ENCODE assay signal across 1 cellular context in genomic region chr17:60525624-60526514, GRCh38.
A peak's percentile ranks its signal among the peaks of the same experiment; 100 is the strongest.
TF ChIP-seq lines count a peak whose summit lies in the region.

APPBP2 (minus strand) TSS chr17:60526242; CDS start chr17:60525931, 311 bp downstream.

TF ChIP-seq in HepG2, 621 proteins besides CTCF, POLR2A, EP300 and RAD21 (continued from another document and continues in another):
- TF ChIP-seq ZNF432 (CRISPR knock-in tag; IDR thresholded peaks at IDR 0.05; ENCODE audit: borderline replicate concordance) (no peak), ZKSCAN1 (IDR thresholded peaks at IDR 0.05; ENCODE audit: low read length) (0 out of 2 replicates have a peak, but pooled peaks have one; percentile 6), SMYD3 (CRISPR knock-in tag; IDR thresholded peaks at IDR 0.05) (0 out of 2 replicates have a peak, but pooled peaks have one; percentile 37), ZNF577 (CRISPR knock-in tag; IDR thresholded peaks at IDR 0.05; ENCODE audit: borderline replicate concordance, low read depth) (no peak), TBX2 (CRISPR knock-in tag; IDR thresholded peaks at IDR 0.05; ENCODE audit: borderline replicate concordance) (peak; percentile 76), SKI (IDR thresholded peaks at IDR 0.05; ENCODE audit: partially characterized antibody) (peak; percentile 1), MIER3 (CRISPR knock-in tag; IDR thresholded peaks at IDR 0.05; ENCODE audit: borderline replicate concordance) (no peak; the same call in 1 of the 2 replicates), ZNF329 (CRISPR knock-in tag; IDR thresholded peaks at IDR 0.05; ENCODE audit: low read depth) (peak; percentile 61; the same call in 1 of the 2 replicates), ZNF280B (CRISPR knock-in tag; IDR thresholded peaks at IDR 0.05; ENCODE audit: borderline replicate concordance) (peak; percentile 75; the same call in 1 of the 2 replicates), ZNF101 (CRISPR knock-in tag; IDR thresholded peaks at IDR 0.05; ENCODE audit: borderline replicate concordance, low read depth) (no peak), NFIC (IDR thresholded peaks at IDR 0.05; ENCODE audit: low read length) (no peak), ZNF737 (CRISPR knock-in tag; IDR thresholded peaks at IDR 0.05; ENCODE audit: borderline replicate concordance) (no peak), SNAI1 (CRISPR knock-in tag; IDR thresholded peaks at IDR 0.05; ENCODE audit: borderline replicate concordance) (peak; percentile 74; the same call in 1 of the 2 replicates), ZNF207 (IDR thresholded peaks at IDR 0.05; ENCODE audit: borderline replicate concordance) (no peak), ISX (CRISPR knock-in tag; conservative IDR thresholded peaks at IDR 0.05) (no peak), ZNF609 (CRISPR knock-in tag; IDR thresholded peaks at IDR 0.05; ENCODE audit: borderline replicate concordance) (peak; percentile 66; the same call in 1 of the 2 replicates), SRSF9 (IDR thresholded peaks at IDR 0.05; ENCODE audit: borderline replicate concordance, insufficient read depth, low read depth, low read length, poor library complexity, severe bottlenecking) (no peak), PRPF4 (IDR thresholded peaks at IDR 0.05; ENCODE audit: low read depth, low read length, poor library complexity, severe bottlenecking) (no peak), NCOA5 (CRISPR knock-in tag; IDR thresholded peaks at IDR 0.05) (no peak), ZNF746 (CRISPR knock-in tag; IDR thresholded peaks at IDR 0.05) (peak; percentile 85; the same call in 1 of the 2 replicates), ATF7-NPFF (CRISPR knock-in tag; IDR thresholded peaks at IDR 0.05; ENCODE audit: low read depth) (peak; percentile 49; the same call in 1 of the 2 replicates), ZNF451 (CRISPR knock-in tag; IDR thresholded peaks at IDR 0.05) (peak; percentile 92), CEBPB (IDR thresholded peaks at IDR 0.05; ENCODE audit: borderline replicate concordance, low read depth, low read length) (peak; percentile 69), CCAR2 (optimal IDR thresholded peaks at IDR 0.05; ENCODE audit: low read depth, low read length) (peak; percentile 11), ZNF720 (CRISPR knock-in tag; IDR thresholded peaks at IDR 0.05) (no peak), ZNF549 (CRISPR knock-in tag; IDR thresholded peaks at IDR 0.05) (no peak), THAP11 (CRISPR knock-in tag; IDR thresholded peaks at IDR 0.05) (peak; percentile 87), MBD4 (IDR thresholded peaks at IDR 0.05; ENCODE audit: borderline replicate concordance, low read length) (no peak), ZNF562 (CRISPR knock-in tag; IDR thresholded peaks at IDR 0.05; ENCODE audit: borderline replicate concordance) (no peak), NFKB2 (CRISPR knock-in tag; IDR thresholded peaks at IDR 0.05; ENCODE audit: borderline replicate concordance) (peak; percentile 94; the same call in 1 of the 2 replicates), RBFOX2 (IDR thresholded peaks at IDR 0.05; ENCODE audit: low read depth, low read length) (peak; percentile 99), HNF4G (IDR thresholded peaks at IDR 0.05; ENCODE audit: borderline replicate concordance, low read depth, low read length) (0 out of 2 replicates have a peak, but pooled peaks have one; percentile 4), HNF4G (CRISPR knock-in tag; IDR thresholded peaks at IDR 0.05; ENCODE audit: borderline replicate concordance, low read depth) (peak; percentile 15; the same call in 1 of the 2 replicates), PAXIP1 (CRISPR knock-in tag; conservative IDR thresholded peaks at IDR 0.05) (peak; percentile 58), ZNF367 (CRISPR knock-in tag; IDR thresholded peaks at IDR 0.05; ENCODE audit: borderline replicate concordance) (peak; percentile 84), ZBTB14 (CRISPR knock-in tag; IDR thresholded peaks at IDR 0.05) (no peak; the same call in 1 of the 2 replicates), SIX1 (CRISPR knock-in tag; IDR thresholded peaks at IDR 0.05; ENCODE audit: borderline replicate concordance) (no peak; the same call in 1 of the 2 replicates), FOXK1 (CRISPR knock-in tag; IDR thresholded peaks at IDR 0.05; ENCODE audit: borderline replicate concordance, low read depth) (peak; percentile 38; the same call in 1 of the 2 replicates), ZNF773 (CRISPR knock-in tag; IDR thresholded peaks at IDR 0.05; ENCODE audit: borderline replicate concordance) (peak; percentile 51; the same call in 1 of the 2 replicates)
- TF ChIP-seq, protein P1, sequence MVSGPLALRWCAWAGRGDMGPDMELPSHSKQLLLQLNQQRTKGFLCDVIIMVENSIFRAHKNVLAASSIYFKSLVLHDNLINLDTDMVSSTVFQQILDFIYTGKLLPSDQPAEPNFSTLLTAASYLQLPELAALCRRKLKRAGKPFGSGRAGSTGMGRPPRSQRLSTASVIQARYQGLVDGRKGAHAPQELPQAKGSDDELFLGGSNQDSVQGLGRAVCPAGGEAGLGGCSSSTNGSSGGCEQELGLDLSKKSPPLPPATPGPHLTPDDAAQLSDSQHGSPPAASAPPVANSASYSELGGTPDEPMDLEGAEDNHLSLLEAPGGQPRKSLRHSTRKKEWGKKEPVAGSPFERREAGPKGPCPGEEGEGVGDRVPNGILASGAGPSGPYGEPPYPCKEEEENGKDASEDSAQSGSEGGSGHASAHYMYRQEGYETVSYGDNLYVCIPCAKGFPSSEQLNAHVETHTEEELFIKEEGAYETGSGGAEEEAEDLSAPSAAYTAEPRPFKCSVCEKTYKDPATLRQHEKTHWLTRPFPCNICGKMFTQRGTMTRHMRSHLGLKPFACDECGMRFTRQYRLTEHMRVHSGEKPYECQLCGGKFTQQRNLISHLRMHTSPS (CRISPR knock-in tag; IDR thresholded peaks at IDR 0.05; ENCODE audit: low read depth): peak; percentile 50; the same call in 1 of the 2 replicates
- TF ChIP-seq, protein P2, sequence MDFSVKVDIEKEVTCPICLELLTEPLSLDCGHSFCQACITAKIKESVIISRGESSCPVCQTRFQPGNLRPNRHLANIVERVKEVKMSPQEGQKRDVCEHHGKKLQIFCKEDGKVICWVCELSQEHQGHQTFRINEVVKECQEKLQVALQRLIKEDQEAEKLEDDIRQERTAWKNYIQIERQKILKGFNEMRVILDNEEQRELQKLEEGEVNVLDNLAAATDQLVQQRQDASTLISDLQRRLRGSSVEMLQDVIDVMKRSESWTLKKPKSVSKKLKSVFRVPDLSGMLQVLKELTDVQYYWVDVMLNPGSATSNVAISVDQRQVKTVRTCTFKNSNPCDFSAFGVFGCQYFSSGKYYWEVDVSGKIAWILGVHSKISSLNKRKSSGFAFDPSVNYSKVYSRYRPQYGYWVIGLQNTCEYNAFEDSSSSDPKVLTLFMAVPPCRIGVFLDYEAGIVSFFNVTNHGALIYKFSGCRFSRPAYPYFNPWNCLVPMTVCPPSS (IDR thresholded peaks at IDR 0.05): no peak
- TF ChIP-seq, protein P3, sequence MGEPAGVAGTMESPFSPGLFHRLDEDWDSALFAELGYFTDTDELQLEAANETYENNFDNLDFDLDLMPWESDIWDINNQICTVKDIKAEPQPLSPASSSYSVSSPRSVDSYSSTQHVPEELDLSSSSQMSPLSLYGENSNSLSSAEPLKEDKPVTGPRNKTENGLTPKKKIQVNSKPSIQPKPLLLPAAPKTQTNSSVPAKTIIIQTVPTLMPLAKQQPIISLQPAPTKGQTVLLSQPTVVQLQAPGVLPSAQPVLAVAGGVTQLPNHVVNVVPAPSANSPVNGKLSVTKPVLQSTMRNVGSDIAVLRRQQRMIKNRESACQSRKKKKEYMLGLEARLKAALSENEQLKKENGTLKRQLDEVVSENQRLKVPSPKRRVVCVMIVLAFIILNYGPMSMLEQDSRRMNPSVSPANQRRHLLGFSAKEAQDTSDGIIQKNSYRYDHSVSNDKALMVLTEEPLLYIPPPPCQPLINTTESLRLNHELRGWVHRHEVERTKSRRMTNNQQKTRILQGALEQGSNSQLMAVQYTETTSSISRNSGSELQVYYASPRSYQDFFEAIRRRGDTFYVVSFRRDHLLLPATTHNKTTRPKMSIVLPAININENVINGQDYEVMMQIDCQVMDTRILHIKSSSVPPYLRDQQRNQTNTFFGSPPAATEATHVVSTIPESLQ (CRISPR knock-in tag; conservative IDR thresholded peaks at IDR 0.05): peak; percentile 53; the same call in 1 of the 2 replicates
- TF ChIP-seq, protein P4, sequence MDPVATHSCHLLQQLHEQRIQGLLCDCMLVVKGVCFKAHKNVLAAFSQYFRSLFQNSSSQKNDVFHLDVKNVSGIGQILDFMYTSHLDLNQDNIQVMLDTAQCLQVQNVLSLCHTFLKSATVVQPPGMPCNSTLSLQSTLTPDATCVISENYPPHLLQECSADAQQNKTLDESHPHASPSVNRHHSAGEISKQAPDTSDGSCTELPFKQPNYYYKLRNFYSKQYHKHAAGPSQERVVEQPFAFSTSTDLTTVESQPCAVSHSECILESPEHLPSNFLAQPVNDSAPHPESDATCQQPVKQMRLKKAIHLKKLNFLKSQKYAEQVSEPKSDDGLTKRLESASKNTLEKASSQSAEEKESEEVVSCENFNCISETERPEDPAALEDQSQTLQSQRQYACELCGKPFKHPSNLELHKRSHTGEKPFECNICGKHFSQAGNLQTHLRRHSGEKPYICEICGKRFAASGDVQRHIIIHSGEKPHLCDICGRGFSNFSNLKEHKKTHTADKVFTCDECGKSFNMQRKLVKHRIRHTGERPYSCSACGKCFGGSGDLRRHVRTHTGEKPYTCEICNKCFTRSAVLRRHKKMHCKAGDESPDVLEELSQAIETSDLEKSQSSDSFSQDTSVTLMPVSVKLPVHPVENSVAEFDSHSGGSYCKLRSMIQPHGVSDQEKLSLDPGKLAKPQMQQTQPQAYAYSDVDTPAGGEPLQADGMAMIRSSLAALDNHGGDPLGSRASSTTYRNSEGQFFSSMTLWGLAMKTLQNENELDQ (CRISPR knock-in tag; IDR thresholded peaks at IDR 0.05; ENCODE audit: borderline replicate concordance): no peak; the same call in 1 of the 2 replicates
